In genomic region chr15:66563566-66564110, GRCh38 we compare ENCODE assay signal across 1 cellular context.
TF ChIP-seq lines count a peak whose summit lies in the region.

No MANE protein-coding gene starts in this region.

TF ChIP-seq in H1, 55 proteins besides CTCF, POLR2A, EP300 and RAD21:
- TF ChIP-seq KDM4A (IDR thresholded peaks at IDR 0.05; ENCODE audit: low read depth, low read length, severe bottlenecking) = no peak
- TF ChIP-seq CTBP2 (IDR thresholded peaks at IDR 0.05; ENCODE audit: borderline replicate concordance, insufficient read depth, insufficient read length, low read length) = no peak
- no peak for TF ChIP-seq BCL11A (IDR thresholded peaks at IDR 0.05; ENCODE audit: low read depth in 2 of 2, low read length in 2 of 2)
- TF ChIP-seq TAF1 (IDR thresholded peaks at IDR 0.05; ENCODE audit: low read depth, low read length) = no peak
- TF ChIP-seq ZNF274 (IDR thresholded peaks at IDR 0.05; ENCODE audit: borderline replicate concordance, extremely low read depth, low read length) = no peak
- TF ChIP-seq CHD2 (IDR thresholded peaks at IDR 0.05; ENCODE audit: low read length) = no peak
- TF ChIP-seq NANOG (IDR thresholded peaks at IDR 0.05; ENCODE audit: insufficient read depth, low read depth, low read length, poor library complexity, severe bottlenecking) = no peak
- TF ChIP-seq CHD7 (IDR thresholded peaks at IDR 0.05; ENCODE audit: insufficient replicate concordance, low read length) = no peak
- no peak for TF ChIP-seq HDAC6 (IDR thresholded peaks at IDR 0.05; ENCODE audit: low read depth, low read length)
- TF ChIP-seq RBBP5 (IDR thresholded peaks at IDR 0.05; ENCODE audit: borderline replicate concordance, low read depth, low read length) = no peak
- TF ChIP-seq SAP30 (IDR thresholded peaks at IDR 0.05; ENCODE audit: insufficient read depth, insufficient replicate concordance, low read length) = no peak
- TF ChIP-seq POU5F1 (IDR thresholded peaks at IDR 0.05; ENCODE audit: low read depth, low read length) = no peak
- TF ChIP-seq ATF2 (IDR thresholded peaks at IDR 0.05; ENCODE audit: low read length) = no peak
